Comparison of ENCODE assay signal across 16 cellular contexts in genomic region chr2:187552381-187552780, GRCh38. TPM values are rescaled to one million over a fixed set of nuclear protein-coding genes. Genes with fewer than 3 reads are reported as not detected.
A peak's percentile ranks its signal among the peaks of the same experiment; 100 is the strongest.
DNase-seq lines count a peak whose midpoint lies in the region; ATAC-seq, FAIRE-seq and TF ChIP-seq lines count a peak whose summit lies in the region.
"Had no signal": no experiment of that assay in that cellular context is flagged by ENCODE, and none has a peak within 500 bp of the region (broad histone marks: within the 10 kb centered on the region; RNA-seq: fewer than 3 reads in every experiment).

No MANE protein-coding gene starts in this region.

- TF ChIP-seq CTCF in 22Rv1 (IDR thresholded peaks at IDR 0.05): no peak
- no peak for TF ChIP-seq CTCF in fibroblast of mammary gland (conservative IDR thresholded peaks at IDR 0.05; ENCODE audit: control insufficient read depth, insufficient read depth, low read depth, low read length)
- no peak for TF ChIP-seq CTCF in neural progenitor cell (IDR thresholded peaks at IDR 0.05)

- peaks cover 12% of the 10 kb centered on the region for H3K4me1 ChIP-seq in neural progenitor cell

- H3K4me1 Mint-ChIP-seq in neural progenitor cell: peaks cover 15% of the 10 kb centered on the region

- DNase-seq in RCC 7860 (ENCODE audit: low spot score) (peak; percentile 2), fibroblast of mammary gland (ENCODE audit: low read depth) (no peak), neural progenitor cell (ENCODE audit: low spot score) (no peak), NCI-H2107 treated with DMSO at 0.1 percent for 48 hours (lab: John Stamatoyannopoulos, UW; ENCODE audit: unreplicated experiment) (no peak), hepatic stellate cell (ENCODE audit: low spot score) (no peak), A172 (ENCODE audit: low spot score) (no peak)
- DNase-seq: activated CD4-positive, alpha-beta T cell treated with anti-CD3 and anti-CD28 coated beads for 36 hours; aorta; DMS153; NCI-H2081; stimulated activated CD4-positive, alpha-beta T cell treated with anti-CD3 and anti-CD28 coated beads, Interleukin-12 subunit alpha, Interleukin-12 subunit beta, amount 100 ng/mL, for 4 hours had no signal

- H3K79me2 ChIP-seq in neural progenitor cell (ENCODE audit: low read depth): no peaks in the 10 kb centered on the region

- FAIRE-seq in RCC 7860 (lab: Jason Lieb, UNC): no peak
- FAIRE-seq: urothelium cell line had no signal

- H3K27me3 Mint-ChIP-seq in neural progenitor cell (ENCODE audit: insufficient read depth, low read depth): peaks cover 3% of the 10 kb centered on the region

- H3K36me3 Mint-ChIP-seq in neural progenitor cell: peaks cover 9% of the 10 kb centered on the region

- H3F3A ChIP-seq in neural progenitor cell (ENCODE audit: low read depth): no peaks in the 10 kb centered on the region

- no peak overlapping the region for H3K27ac Mint-ChIP-seq in neural progenitor cell
- H3K27ac Mint-ChIP-seq: activated CD4-positive, alpha-beta T cell treated with anti-CD3 and anti-CD28 coated beads for 36 hours; activated T-cell treated with anti-CD3 and anti-CD28 coated beads, Interleukin-2, amount 50 U/mL, for 72 hours had no signal

- no peaks in the 10 kb centered on the region for H4K20me1 ChIP-seq in neural progenitor cell (ENCODE audit: low read depth)

- H2AFZ ChIP-seq in neural progenitor cell (replicated peaks): no peak overlapping the region

- no peaks in the 10 kb centered on the region for H3K27me3 ChIP-seq in neural progenitor cell

- no peaks in the 10 kb centered on the region for H3K36me3 ChIP-seq in neural progenitor cell

- no peak for ATAC-seq in HG02623 (IDR thresholded peaks at IDR 0.05; ENCODE audit: unreplicated experiment)

- peaks cover 7% of the 10 kb centered on the region for H3K9me3 Mint-ChIP-seq in neural progenitor cell

- H3K4me3 Mint-ChIP-seq in neural progenitor cell: peak overlapping the region; percentile 62
- H3K4me3 Mint-ChIP-seq: activated CD4-positive, alpha-beta T cell treated with anti-CD3 and anti-CD28 coated beads for 36 hours; activated T-cell treated with anti-CD3 and anti-CD28 coated beads, Interleukin-2, amount 50 U/mL, for 72 hours had no signal

- H3K4me3 ChIP-seq in fibroblast of mammary gland (ENCODE audit: control insufficient read depth, low read depth, low read length): peak overlapping the region; percentile 81
- no peak overlapping the region for H3K4me3 ChIP-seq in neural progenitor cell

- peak overlapping the region; percentile 91 for H3K27ac ChIP-seq in 22Rv1
- no peak overlapping the region for H3K27ac ChIP-seq in neural progenitor cell
- H3K27ac ChIP-seq: KMS-11 had no signal

- H3K9me3 ChIP-seq in neural progenitor cell (ENCODE audit: low read depth): no peaks in the 10 kb centered on the region

- H3K9ac ChIP-seq in neural progenitor cell: no peak overlapping the region
- H3K9ac ChIP-seq: KMS-11 had no signal

- H3K4me2 ChIP-seq in neural progenitor cell: no peak overlapping the region
- H3K4me2 ChIP-seq: KMS-11 had no signal

RNA-seq across cellular contexts. Expression of gene TFPI, which starts 1.9 kb away (rescaled TPM):
- 12.9 and 16.6 TPM in 2 replicates for total RNA-seq in neural progenitor cell (ENCODE audit: low replicate concordance)
- 166 and 226 TPM in 2 replicates for total RNA-seq in A172 (2014; rRNA removed; shearing (Covaris generic))
